ENCODE assay signal across 9 cellular contexts in the genomic region with DNA sequence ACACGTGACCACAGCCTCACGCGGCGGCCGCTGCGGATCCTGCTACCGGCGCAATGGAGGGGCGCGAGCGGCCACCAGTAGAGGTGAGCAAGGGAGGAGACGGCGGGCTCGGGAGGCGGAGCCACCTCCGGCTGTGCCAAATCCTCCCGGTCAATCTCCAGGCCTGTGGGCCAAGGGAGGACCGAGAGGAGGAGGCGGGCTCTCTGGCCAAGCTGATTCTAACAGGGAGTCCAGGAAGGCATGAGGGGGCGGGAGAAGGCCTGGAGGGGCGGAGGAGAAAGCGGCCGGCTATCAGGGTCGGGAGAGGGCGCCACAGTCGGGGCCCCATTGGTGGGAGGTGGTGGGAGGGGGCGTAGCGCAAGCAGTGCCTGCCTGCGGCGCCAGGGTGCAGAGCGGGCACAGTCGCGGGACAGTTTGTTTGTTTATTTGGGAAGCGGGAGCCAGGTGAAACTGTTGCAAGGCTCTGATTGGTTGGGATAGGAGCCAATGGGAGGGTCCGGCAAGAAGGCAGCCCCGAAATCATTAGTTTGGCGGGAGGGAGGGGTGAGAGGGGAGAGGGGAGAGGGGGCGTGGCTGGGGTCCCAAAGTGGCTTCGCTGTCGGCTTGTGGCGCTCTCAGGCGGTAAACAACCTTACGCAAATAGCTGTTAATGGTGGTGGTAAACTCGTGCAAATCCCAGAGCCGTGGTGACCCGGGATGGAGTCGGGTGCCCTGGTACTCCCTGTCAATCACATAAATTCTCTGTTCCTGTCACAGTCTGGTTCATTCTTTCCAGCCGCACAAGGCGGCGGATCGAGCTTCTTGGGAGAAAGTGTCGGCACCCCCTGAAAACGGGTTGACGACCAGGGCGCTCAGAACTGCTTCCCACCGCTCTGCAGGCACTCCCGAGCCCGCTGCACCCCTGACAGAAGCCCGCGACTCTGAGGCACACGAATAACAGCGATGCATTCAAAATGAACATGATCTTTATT. TPM values are rescaled to one million over a fixed set of nuclear protein-coding genes. Genes with fewer than 3 reads are reported as not detected.
DNase-seq lines count a peak whose midpoint lies in the region; ATAC-seq and TF ChIP-seq lines count a peak whose summit lies in the region.
"Had no signal": no experiment of that assay in that cellular context is flagged by ENCODE, and none has a peak within 500 bp of the region (broad histone marks: within the 10 kb centered on the region; RNA-seq: fewer than 3 reads in every experiment).

A gene (minus strand): TSS at position 55 of the 971 bp plus-strand sequence.

- peak within 1 kb of the TSS; percentile 52 for H3K4me3 ChIP-seq in fibroblast of the aortic adventitia (ENCODE audit: low read depth, low read length)

- DNase-seq in NCI-H510A (lab: John Stamatoyannopoulos, UW) (peak; percentile 73), fibroblast of the aortic adventitia (ENCODE audit: low read depth) (no peak), posterior cingulate gyrus (peak in 6 of 10 donors; percentile 12 to 85 (median 48)), 8988T (no peak)
- DNase-seq in stimulated activated naive CD4-positive, alpha-beta T cell (lab: John Stamatoyannopoulos, UW) = no peak

- intact Hi-C loops in posterior cingulate gyrus (cut with DNase I) = no loop called here

- peak; percentile 47 for ATAC-seq in GM18868 (IDR thresholded peaks at IDR 0.05; ENCODE audit: unreplicated experiment)
- ATAC-seq in activated CD4-positive, CD25-positive, alpha-beta regulatory T cell treated with anti-CD3 and anti-CD28 coated beads, Interleukin-2, amount 50 U/mL, for 24 hours = no peak
- ATAC-seq in GM21367 (IDR thresholded peaks at IDR 0.05; ENCODE audit: unreplicated experiment) = no peak

- TF ChIP-seq CTCF in fibroblast of the aortic adventitia (IDR thresholded peaks at IDR 0.05; ENCODE audit: insufficient read depth, low read length) = no peak

RNA-seq across cellular contexts. Expression of the gene that starts here (rescaled TPM):
- not detected in 2 replicates for total RNA-seq in fibroblast of the aortic adventitia (ENCODE audit: low replicate concordance)
- total RNA-seq: myocyte had no signal

Comparison
In these comparisons a context has a peak if more than half of its experiments do, and no peak if none do; other contexts are left out.
1. DNase-seq: peak in NCI-H510A (single experiment) and posterior cingulate gyrus (6 of 10); none in fibroblast of the aortic adventitia (single experiment), 8988T (single experiment) and stimulated activated naive CD4-positive, alpha-beta T cell (0 of 6).